1 cellular context compared by ENCODE assay signal in the genomic region with DNA sequence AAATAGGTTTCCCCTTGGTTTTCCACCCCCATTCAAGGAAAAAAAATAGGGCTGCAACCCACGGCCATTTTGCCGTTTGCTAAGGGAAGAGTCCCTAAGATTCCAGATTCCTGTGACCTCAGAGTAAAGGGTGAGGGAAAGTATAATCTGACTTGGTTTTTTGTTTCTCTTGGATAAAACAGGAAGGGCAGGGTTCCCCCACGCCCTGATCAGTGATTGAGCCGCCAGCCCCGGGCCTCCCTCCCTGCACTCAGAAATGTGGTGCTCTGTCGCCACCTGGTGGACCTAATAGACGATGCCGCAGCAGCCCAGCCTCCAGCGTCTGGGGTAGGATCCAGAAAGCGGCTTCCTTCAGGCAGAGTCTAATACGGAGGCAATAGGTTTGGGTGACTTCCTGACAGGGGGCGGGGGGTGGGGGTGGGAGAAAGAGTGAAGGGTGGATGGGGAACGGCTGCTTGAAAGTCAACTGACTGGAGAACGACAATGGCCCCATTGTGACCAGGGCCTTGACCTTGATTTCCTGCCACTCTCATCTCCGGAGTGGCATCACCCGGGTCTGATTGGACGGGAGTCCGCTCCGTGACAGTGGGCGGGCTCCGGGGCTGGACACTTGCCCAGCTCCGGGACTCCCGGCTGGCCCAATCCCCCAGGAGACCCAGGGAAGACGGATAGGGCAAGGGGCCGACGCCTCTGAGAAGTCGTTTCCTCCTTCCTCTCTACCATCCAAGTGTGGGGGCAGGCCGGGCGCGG.
TF ChIP-seq lines count a peak whose summit lies in the region.

No MANE protein-coding gene starts in this region.

TF ChIP-seq in Ishikawa, 13 proteins besides CTCF, POLR2A, EP300 and RAD21 (continued from another document):
- TF ChIP-seq REST (IDR thresholded peaks at IDR 0.05; ENCODE audit: low read depth) = no peak
- TF ChIP-seq YY1 (IDR thresholded peaks at IDR 0.05; ENCODE audit: low read depth) = 0 out of 2 replicates have a peak, but pooled peaks have one; percentile 17
